1 cellular context compared by ENCODE assay signal in genomic region chr5:131280417-131280816, GRCh38.
TF ChIP-seq lines count a peak whose summit lies in the region.

No MANE protein-coding gene starts in this region.

TF ChIP-seq in K562, 482 proteins besides CTCF, POLR2A, EP300 and RAD21:
- TF ChIP-seq CEBPG (CRISPR knock-in tag; IDR thresholded peaks at IDR 0.05): no peak
- TF ChIP-seq CEBPG (tag; conservative IDR thresholded peaks at IDR 0.05 in 1 of 2, IDR thresholded peaks at IDR 0.05 in 1 of 2): peak in 1 of 2 experiments; percentile 24; a peak in 1 of 4 replicates
- TF ChIP-seq CEBPB (tag; IDR thresholded peaks at IDR 0.05): peak; percentile 35; the same call in 1 of the 2 replicates
- no peak for TF ChIP-seq UBTF (IDR thresholded peaks at IDR 0.05; ENCODE audit: borderline replicate concordance in 1 of 2, low read depth in 2 of 2, low read length in 2 of 2)
- TF ChIP-seq MYC (IDR thresholded peaks at IDR 0.05; ENCODE audit: low read depth, low read length): no peak
- TF ChIP-seq MYC (CRISPR knock-in tag; IDR thresholded peaks at IDR 0.05; ENCODE audit: borderline replicate concordance, low read depth): no peak
- TF ChIP-seq ZEB2 (IDR thresholded peaks at IDR 0.05): no peak
- TF ChIP-seq MLX (CRISPR knock-in tag; conservative IDR thresholded peaks at IDR 0.05): no peak
